In the genomic region with DNA sequence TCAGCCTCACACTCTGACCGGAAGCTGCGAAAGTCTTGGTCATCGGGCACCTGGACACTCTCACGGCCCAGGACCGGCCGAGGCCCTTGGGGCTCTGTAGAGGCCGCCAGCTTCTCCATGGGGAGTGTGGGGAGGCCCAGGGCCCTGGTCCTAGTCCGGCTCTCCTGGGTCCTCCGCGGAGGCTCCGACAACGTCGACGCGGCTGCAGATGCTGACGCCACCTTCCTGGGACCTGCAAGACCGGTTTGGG, we compare ENCODE assay signal across 8 cellular contexts. TPM values are rescaled to one million over a fixed set of nuclear protein-coding genes. Genes with fewer than 3 reads are reported as not detected.
A peak's percentile ranks its signal among the peaks of the same experiment; 100 is the strongest.
DNase-seq lines count a peak whose midpoint lies in the region; ATAC-seq and TF ChIP-seq lines count a peak whose summit lies in the region.

No MANE protein-coding gene starts in this region.

- H3K9me2 ChIP-seq in MM.1S (replicated peaks; ENCODE audit: insufficient read depth, low read length): no peaks in the 10 kb centered on the region

- no peak for ATAC-seq in CD4-positive, CD25-positive, alpha-beta regulatory T cell (ENCODE audit: low read depth in 2 of 2)
- no peak for ATAC-seq in GM18517 (IDR thresholded peaks at IDR 0.05; ENCODE audit: unreplicated experiment)

- H3K4me3 Mint-ChIP-seq in CD4-positive, CD25-positive, alpha-beta regulatory T cell: peak overlapping the region in 3 of 4 donors; percentile 87 to 88 (median 88)
- peak overlapping the region; percentile 78 for H3K4me3 Mint-ChIP-seq in neural progenitor cell

- TF ChIP-seq CTCF in MM.1S (IDR thresholded peaks at IDR 0.05; ENCODE audit: low read length) (no peak), neural progenitor cell (IDR thresholded peaks at IDR 0.05) (no peak)

- H3K9ac ChIP-seq in MM.1S (ENCODE audit: low read length): peak overlapping the region; percentile 23; the same call in 1 of the 2 replicates
- no peak overlapping the region for H3K9ac ChIP-seq in neural progenitor cell

- H3K36me3 ChIP-seq in CD4-positive, CD25-positive, alpha-beta regulatory T cell (ENCODE audit: control insufficient read depth, insufficient read depth, low read length): no peaks in the 10 kb centered on the region
- H3K36me3 ChIP-seq in MM.1S (replicated peaks; ENCODE audit: insufficient read depth, low read length) (no peaks in the 10 kb centered on the region), neural progenitor cell (no peaks in the 10 kb centered on the region)
- no peaks in the 10 kb centered on the region for H3K36me3 ChIP-seq in effector memory CD4-positive, alpha-beta T cell (ENCODE audit: control insufficient read depth, insufficient read depth, low read length)

- no peaks in the 10 kb centered on the region for H3K9me3 ChIP-seq in CD4-positive, CD25-positive, alpha-beta regulatory T cell (ENCODE audit: control insufficient read depth in 2 of 2, low read length in 2 of 2)
- H3K9me3 ChIP-seq in MM.1S (replicated peaks; ENCODE audit: insufficient read depth, low read length): no peaks in the 10 kb centered on the region
- H3K9me3 ChIP-seq in effector memory CD4-positive, alpha-beta T cell (ENCODE audit: control insufficient read depth, low read length): no peaks in the 10 kb centered on the region
- no peaks in the 10 kb centered on the region for H3K9me3 ChIP-seq in neural progenitor cell (ENCODE audit: low read depth)

- H3K27ac ChIP-seq in CD4-positive, CD25-positive, alpha-beta regulatory T cell (ENCODE audit: insufficient read depth, low read length, poor library complexity, severe bottlenecking): no peak overlapping the region
- H3K27ac ChIP-seq in MM.1S (ENCODE audit: low read length) (no peak overlapping the region), neural progenitor cell (no peak overlapping the region)
- no peak overlapping the region for H3K27ac ChIP-seq in effector memory CD4-positive, alpha-beta T cell (ENCODE audit: insufficient read depth, low read length, poor library complexity, severe bottlenecking)

- H3K4me2 ChIP-seq in MM.1S (ENCODE audit: low read depth, low read length) (peak overlapping the region; percentile 65; the same call in 1 of the 2 replicates), neural progenitor cell (peak overlapping the region; percentile 97)

- no peaks in the 10 kb centered on the region for H3K36me3 Mint-ChIP-seq in CD4-positive, CD25-positive, alpha-beta regulatory T cell
- no peaks in the 10 kb centered on the region for H3K36me3 Mint-ChIP-seq in neural progenitor cell

- H3K79me2 ChIP-seq in MM.1S (ENCODE audit: low read length) (no peaks in the 10 kb centered on the region), neural progenitor cell (ENCODE audit: low read depth) (no peaks in the 10 kb centered on the region)

- H3K27ac Mint-ChIP-seq in CD4-positive, CD25-positive, alpha-beta regulatory T cell: no peak overlapping the region
- no peak overlapping the region for H3K27ac Mint-ChIP-seq in neural progenitor cell

- DNase-seq in CD4-positive, CD25-positive, alpha-beta regulatory T cell: no peak
- no peak for DNase-seq in MM.1S
- no peak for DNase-seq in effector memory CD4-positive, alpha-beta T cell
- no peak for DNase-seq in neural progenitor cell (ENCODE audit: low spot score)
- no peak for DNase-seq in hippocampal formation (lab: John Stamatoyannopoulos, UW)
- no peak for DNase-seq in cerebellar nuclear complex (lab: John Stamatoyannopoulos, UW)
- DNase-seq in NCI-H524 treated with DMSO at 0.1 percent for 48 hours (lab: John Stamatoyannopoulos, UW): no peak

- H2AFZ ChIP-seq in MM.1S (ENCODE audit: low read length): peak overlapping the region; percentile 11; the same call in 1 of the 2 replicates
- H2AFZ ChIP-seq in neural progenitor cell (replicated peaks): no peak overlapping the region

- H3K4me1 ChIP-seq in CD4-positive, CD25-positive, alpha-beta regulatory T cell (ENCODE audit: control insufficient read depth, insufficient read depth, low read length, poor library complexity, severe bottlenecking): peaks cover 21% of the 10 kb centered on the region
- H3K4me1 ChIP-seq in MM.1S (ENCODE audit: low read length): peaks cover 15% of the 10 kb centered on the region
- peaks cover 21% of the 10 kb centered on the region for H3K4me1 ChIP-seq in effector memory CD4-positive, alpha-beta T cell (ENCODE audit: control insufficient read depth, insufficient read depth, low read length, poor library complexity, severe bottlenecking)
- H3K4me1 ChIP-seq in neural progenitor cell: peaks cover 7% of the 10 kb centered on the region

- H3K9me3 Mint-ChIP-seq in CD4-positive, CD25-positive, alpha-beta regulatory T cell: no peaks in the 10 kb centered on the region
- no peaks in the 10 kb centered on the region for H3K9me3 Mint-ChIP-seq in neural progenitor cell

- no peaks in the 10 kb centered on the region for H3K27me3 Mint-ChIP-seq in CD4-positive, CD25-positive, alpha-beta regulatory T cell
- H3K27me3 Mint-ChIP-seq in neural progenitor cell (ENCODE audit: insufficient read depth, low read depth): peaks cover 10% of the 10 kb centered on the region

- peaks cover 0 to 45% (median 11%) of the 10 kb centered on the region in 4 donors for H3K4me1 Mint-ChIP-seq in CD4-positive, CD25-positive, alpha-beta regulatory T cell
- peaks cover 30% of the 10 kb centered on the region for H3K4me1 Mint-ChIP-seq in neural progenitor cell

- H4K20me1 ChIP-seq in MM.1S (ENCODE audit: insufficient read depth, low read length) (no peaks in the 10 kb centered on the region), neural progenitor cell (ENCODE audit: low read depth) (peaks cover 7% of the 10 kb centered on the region)

- H3K4me3 ChIP-seq in CD4-positive, CD25-positive, alpha-beta regulatory T cell (ENCODE audit: low read depth, low read length): peak overlapping the region; percentile 19
- peak overlapping the region; percentile 57 for H3K4me3 ChIP-seq in MM.1S (ENCODE audit: low read length)
- H3K4me3 ChIP-seq in effector memory CD4-positive, alpha-beta T cell (ENCODE audit: insufficient read depth, low read depth, low read length, poor library complexity, severe bottlenecking): peak overlapping the region; percentile 74
- peak overlapping the region; percentile 78 for H3K4me3 ChIP-seq in neural progenitor cell

- no peaks in the 10 kb centered on the region for H3F3A ChIP-seq in MM.1S (ENCODE audit: insufficient read depth, low read length)
- H3F3A ChIP-seq in neural progenitor cell (ENCODE audit: low read depth): no peaks in the 10 kb centered on the region

- H3K27me3 ChIP-seq in CD4-positive, CD25-positive, alpha-beta regulatory T cell (ENCODE audit: control insufficient read depth, insufficient read depth, low read length): no peaks in the 10 kb centered on the region
- H3K27me3 ChIP-seq in MM.1S (replicated peaks; ENCODE audit: insufficient read depth, low read length): no peaks in the 10 kb centered on the region
- H3K27me3 ChIP-seq in effector memory CD4-positive, alpha-beta T cell (replicated peaks; ENCODE audit: control insufficient read depth, insufficient read depth, low read length, poor library complexity, severe bottlenecking): no peaks in the 10 kb centered on the region
- peaks cover 25% of the 10 kb centered on the region for H3K27me3 ChIP-seq in neural progenitor cell

RNA-seq across cellular contexts. Expression of gene STARD10, which starts 12.9 kb away (rescaled TPM):
- 11.2 TPM for total RNA-seq in CD4-positive, CD25-positive, alpha-beta regulatory T cell
- polyA plus RNA-seq in CD4-positive, CD25-positive, alpha-beta regulatory T cell: 10 to 100 TPM; 13.6 to 16.8 (median 14.0) TPM
- total RNA-seq in neural progenitor cell (ENCODE audit: low replicate concordance): 13.0 and 17.7 TPM in 2 replicates

RNA-seq across cellular contexts. Expression of gene ARAP1, which starts 28.8 kb away (rescaled TPM):
- total RNA-seq in CD4-positive, CD25-positive, alpha-beta regulatory T cell: 136 TPM
- polyA plus RNA-seq in CD4-positive, CD25-positive, alpha-beta regulatory T cell: 10 to 100 TPM; 24.7 to 43.7 (median 29.5) TPM
- total RNA-seq in neural progenitor cell (ENCODE audit: low replicate concordance): 17.6 and 46.1 TPM in 2 replicates

RNA-seq across cellular contexts. Expression of gene ATG16L2, which starts 33.2 kb away (rescaled TPM):
- 89.9 TPM for total RNA-seq in CD4-positive, CD25-positive, alpha-beta regulatory T cell
- polyA plus RNA-seq in CD4-positive, CD25-positive, alpha-beta regulatory T cell: 10 to 100 TPM in 2 of 4 donors, 1 to 10 TPM in 2; 6.7 to 13.3 (median 9.3) TPM
- 20.5 and 38.0 TPM in 2 replicates for total RNA-seq in neural progenitor cell (ENCODE audit: low replicate concordance)

Comparison
In these comparisons a context has a peak if more than half of its experiments do, and no peak if none do; other contexts are left out.
1. H3K4me3 ChIP-seq: peak in every context shown above with its lines; median percentile 78 in neural progenitor cell; 74 in effector memory CD4-positive, alpha-beta T cell; 57 in MM.1S; 19 in CD4-positive, CD25-positive, alpha-beta regulatory T cell.